Comparison of ENCODE assay signal across 10 cellular contexts in the genomic region with DNA sequence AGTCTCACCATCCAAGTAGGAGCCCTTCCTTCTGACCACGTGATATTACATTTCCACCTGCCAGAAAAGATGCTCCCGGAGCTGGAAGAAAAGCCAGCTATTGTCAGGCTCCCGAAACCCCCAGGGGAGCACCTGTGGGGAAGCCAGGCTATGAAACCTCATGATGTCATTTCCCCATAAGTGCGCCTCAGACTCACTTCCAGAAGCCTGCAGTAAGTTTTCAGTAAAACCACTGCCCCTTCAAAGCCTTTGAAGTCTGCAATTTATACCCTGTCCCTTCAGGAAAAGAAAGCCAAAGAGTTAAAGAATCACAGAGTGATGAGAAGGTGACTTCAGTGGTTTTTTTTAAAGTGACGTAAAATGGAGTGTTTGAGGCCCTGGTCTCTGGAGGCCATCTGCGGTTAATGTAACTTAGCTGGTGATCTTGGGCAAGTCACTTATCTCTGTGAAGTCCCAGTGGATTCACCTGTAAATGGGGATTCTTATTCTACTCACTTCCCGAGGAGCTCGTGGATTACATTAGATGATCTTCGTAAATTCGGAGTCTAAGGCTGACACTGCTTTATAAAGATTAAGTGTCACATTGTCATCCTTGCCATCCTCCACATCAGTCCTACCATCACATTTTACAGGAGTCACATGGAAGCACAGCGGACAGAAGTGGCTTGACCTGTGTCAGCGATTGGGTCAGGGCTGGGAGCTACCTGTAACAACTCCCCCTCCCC. TPM values are rescaled to one million over a fixed set of nuclear protein-coding genes. Genes with fewer than 3 reads are reported as not detected.
DNase-seq lines count a peak whose midpoint lies in the region; ATAC-seq, FAIRE-seq and TF ChIP-seq lines count a peak whose summit lies in the region.
"Had no signal": no experiment of that assay in that cellular context is flagged by ENCODE, and none has a peak within 500 bp of the region (broad histone marks: within the 10 kb centered on the region; RNA-seq: fewer than 3 reads in every experiment).

No MANE protein-coding gene starts in this region.

- TF ChIP-seq POLR2A in H1 (IDR thresholded peaks at IDR 0.05; ENCODE audit: control extremely low read depth in 1 of 2, low read depth in 2 of 2, low read length in 2 of 2): no peak

- peak overlapping the region; percentile 73 for H2BK120ac ChIP-seq in H1 (replicated peaks; ENCODE audit: low read depth, low read length)

- H3K4me1 ChIP-seq in H1 (replicated peaks in 1 of 4; ENCODE audit: control insufficient read depth in 3 of 4, insufficient read depth in 4 of 4, low read length in 3 of 4): peaks cover 0 to 7% (median 3%) of the 10 kb centered on the region in 4 experiments; a peak in 4 of 7 replicates

- H2BK15ac ChIP-seq in H1 (ENCODE audit: low read length): no peak overlapping the region

- no peak overlapping the region for H3K56ac ChIP-seq in H1 (replicated peaks; ENCODE audit: insufficient read length, low read depth, low read length)

- 66% methylated on average over 11 of the region's 12 CpGs; no CpG with 5 or more reads in 1 of the 2 experiments for whole genome bisulfite sequencing in H1 (ENCODE audit: extremely low coverage in 1 of 2, insufficient coverage in 1 of 2, insufficient read length in 1 of 2, insufficient replicate concordance in 2 of 2, low coverage in 1 of 2, low lambda C conversion rate in 2 of 2, missing lambda C conversion rate in 1 of 2), 2 experiments

- peak overlapping the region; percentile 75 to 80; a peak in 3 of 4 replicates for H3K4me2 ChIP-seq in H1 (ENCODE audit: insufficient read depth in 1 of 2, low read depth in 2 of 2, low read length in 2 of 2)

- H3K36me3 Mint-ChIP-seq in T-cell: no peaks in the 10 kb centered on the region

- H3K9me3 Mint-ChIP-seq in T-cell: no peaks in the 10 kb centered on the region
- H3K9me3 Mint-ChIP-seq: activated T-helper 1 cell treated with anti-CD3 and anti-CD28 coated beads, Interleukin-12 subunit alpha, Interleukin-12 subunit beta, Interleukin-2, Interleukin-4 antibody, amounts not matched to agents 30 ng/mL and 10 ng/mL and 1 ng/mL, durations not matched to agents 14 hours and 24 hours and 36 hours had no signal

- H2BK5ac ChIP-seq in H1 (ENCODE audit: low read depth, low read length): peak overlapping the region; percentile 21; the same call in 1 of the 2 replicates

- TF ChIP-seq RAD21 in H1 (IDR thresholded peaks at IDR 0.05 in 1 of 2, conservative IDR thresholded peaks at IDR 0.05 in 1 of 2; ENCODE audit: low read depth in 2 of 2, low read length in 2 of 2): no peak; a peak in 1 of 4 replicates

- H4K91ac ChIP-seq in H1 (replicated peaks; ENCODE audit: insufficient read length, low read length): peak overlapping the region; percentile 58

- TF ChIP-seq EP300 in H1 (IDR thresholded peaks at IDR 0.05; ENCODE audit: borderline replicate concordance in 1 of 2, low read depth in 2 of 2, low read length in 2 of 2): no peak

- peak overlapping the region; percentile 13; the same call in 1 of the 2 replicates for H2BK20ac ChIP-seq in H1 (ENCODE audit: low read length)

- DNase-seq in GM13977 (ENCODE audit: low spot score): peak; percentile 75
- DNase-seq in GM20000 (ENCODE audit: low spot score): peak; percentile 71
- DNase-seq in H1 (ENCODE audit: low read depth in 1 of 2, low spot score in 2 of 2): no peak
- DNase-seq in brain microvascular endothelial cell: no peak
- DNase-seq in NOMO-1 treated with DMSO at 0.1 percent for 48 hours (lab: John Stamatoyannopoulos, UW; ENCODE audit: unreplicated experiment): no peak
- no peak for DNase-seq in T-cell
- no peak for DNase-seq in stimulated activated CD4-positive, alpha-beta T cell treated with anti-CD3 and anti-CD28 coated beads, Interleukin-1b, Interleukin-23, amount 100 ng/mL, for 48 hours

- H3K9ac ChIP-seq in H1 (replicated peaks in 1 of 4; ENCODE audit: extremely low read depth in 1 of 4, low read depth in 3 of 4, low read length in 3 of 4): no peak overlapping the region

- H3K4me3 Mint-ChIP-seq in T-cell: peak overlapping the region in 1 of 3 donors; percentile 37
- H3K4me3 Mint-ChIP-seq: activated T-helper 1 cell treated with anti-CD3 and anti-CD28 coated beads, Interleukin-12 subunit alpha, Interleukin-12 subunit beta, Interleukin-2, Interleukin-4 antibody, amounts not matched to agents 30 ng/mL and 10 ng/mL and 1 ng/mL, durations not matched to agents 14 hours and 24 hours and 36 hours had no signal

- no peak overlapping the region for H4K8ac ChIP-seq in H1 (ENCODE audit: extremely low read depth, insufficient read depth, low read length)

- no peak overlapping the region; the same call in 1 of the 2 replicates for H2AK5ac ChIP-seq in H1 (ENCODE audit: low read depth, low read length)

- peak; percentile 42 for FAIRE-seq in H1 (lab: Jason Lieb, UNC)

- peak overlapping the region; percentile 9; the same call in 1 of the 2 replicates for H3K18ac ChIP-seq in H1 (ENCODE audit: extremely low read depth, low read length)

- TF ChIP-seq CTCF in GM13977 (IDR thresholded peaks at IDR 0.05; ENCODE audit: extremely low read depth, insufficient read depth, missing control alignments): no peak
- TF ChIP-seq CTCF in GM20000 (IDR thresholded peaks at IDR 0.05; ENCODE audit: extremely low read depth, missing control alignments): no peak
- TF ChIP-seq CTCF in H1 (IDR thresholded peaks at IDR 0.05; ENCODE audit: control extremely low read depth in 1 of 3, insufficient read depth in 1 of 3, low read depth in 1 of 3, low read length in 3 of 3): no peak
- TF ChIP-seq CTCF in brain microvascular endothelial cell (IDR thresholded peaks at IDR 0.05; ENCODE audit: low read depth, low read length, missing control alignments): no peak

- no peak overlapping the region for H2AFZ ChIP-seq in H1 (ENCODE audit: low read length)

- H2BK12ac ChIP-seq in H1 (ENCODE audit: low read depth, low read length): peak overlapping the region; percentile 62

- H3K27me3 ChIP-seq in H1 (replicated peaks in 1 of 4; ENCODE audit: control insufficient read depth in 3 of 4, extremely low read depth in 1 of 4, insufficient read depth in 3 of 4, low read length in 3 of 4) (no peaks in the 10 kb centered on the region), brain microvascular endothelial cell (replicated peaks) (peaks cover 23% of the 10 kb centered on the region)
- H3K27me3 ChIP-seq: right atrium auricular region had no signal

- H3K4me3 ChIP-seq in H1 (ENCODE audit: extremely low read depth in 1 of 4, insufficient read depth in 2 of 4, low read depth in 3 of 4, low read length in 4 of 4) (peak overlapping the region in 1 of 4 experiments; percentile 94; a peak in 1 of 8 replicates), brain microvascular endothelial cell (ENCODE audit: low read depth, low read length) (no peak overlapping the region)

- no peaks in the 10 kb centered on the region for H3K9me3 ChIP-seq in H1 (ENCODE audit: insufficient read depth in 2 of 2, low read depth in 1 of 2, low read length in 1 of 2)
- H3K9me3 ChIP-seq: right atrium auricular region had no signal

- POLR2A ChIA-PET in H1 (lab: Charles Lee; ENCODE audit: partially characterized antibody): interaction anchor here (1.2 kb wide), 1 partner anchor 240 kb away, joined by 4 read pairs; no protein-coding TSS in a partner anchor
- POLR2A ChIA-PET in T-cell (lab: Charles Lee): no interaction called here

- H3K79me2 ChIP-seq in H1 (ENCODE audit: control insufficient read depth in 1 of 2, insufficient read depth in 2 of 2, low read length in 2 of 2): peaks cover 20 to 28% of the 10 kb centered on the region in 2 experiments

- in situ Hi-C loops in GM13977 (cut with MboI; ENCODE audit: low pct_unique_long_range_greater_than_20kb, low sequenced_read_pairs, unreplicated experiment): loop anchor here (10.0 kb wide), 1 partner anchor 368 kb away; no protein-coding TSS in a partner anchor
- in situ Hi-C loops in brain microvascular endothelial cell (cut with HindIII; ENCODE audit: low pct_ligation_motif_present, low sequenced_read_pairs): no loop called here

- peaks cover 9% of the 10 kb centered on the region for H3K23me2 ChIP-seq in H1 (ENCODE audit: low read depth, low read length)

- ATAC-seq in HG03139 (IDR thresholded peaks at IDR 0.05; ENCODE audit: unreplicated experiment) (peak; percentile 46), T-cell (replicated peaks in 1 of 4) (no peak)

- H3K4ac ChIP-seq in H1 (replicated peaks; ENCODE audit: insufficient read length, low read depth, low read length): no peak overlapping the region

- CTCF ChIA-PET in H1 (lab: Charles Lee; ENCODE audit: partially characterized antibody): interaction anchor here (0.6 to 2.4 kb wide), 22 partner anchors 9 to 595 kb away, joined by 3 to 13 read pairs (median 3); no protein-coding TSS in a partner anchor
- CTCF ChIA-PET in T-cell (lab: Charles Lee): no interaction called here

- no peaks in the 10 kb centered on the region; the same call in 1 of the 2 replicates for H3K79me1 ChIP-seq in H1 (ENCODE audit: low read depth, low read length)

- no peak overlapping the region for H3K14ac ChIP-seq in H1 (ENCODE audit: insufficient read length)

- H3K27ac ChIP-seq in H1 (ENCODE audit: low read depth, low read length): no peak overlapping the region
- H3K27ac ChIP-seq in brain microvascular endothelial cell: no peak overlapping the region

- H3K27me3 Mint-ChIP-seq in T-cell: peaks cover 42 to 66% of the 10 kb centered on the region in 2 donors

- no peak overlapping the region for H3K27ac Mint-ChIP-seq in T-cell
- H3K27ac Mint-ChIP-seq: activated T-helper 1 cell treated with anti-CD3 and anti-CD28 coated beads, Interleukin-12 subunit alpha, Interleukin-12 subunit beta, Interleukin-2, Interleukin-4 antibody, amounts not matched to agents 30 ng/mL and 10 ng/mL and 1 ng/mL, durations not matched to agents 14 hours and 24 hours and 36 hours had no signal

- peaks cover 17 to 24% (median 20%) of the 10 kb centered on the region in 3 donors for H3K4me1 Mint-ChIP-seq in T-cell

- peaks cover 0 to 9% (median 0%) of the 10 kb centered on the region in 4 experiments; a peak in 1 of 8 replicates for H3K36me3 ChIP-seq in H1 (ENCODE audit: control insufficient read depth in 2 of 4, insufficient read depth in 4 of 4, low read length in 3 of 4)
- no peaks in the 10 kb centered on the region for H3K36me3 ChIP-seq in brain microvascular endothelial cell (replicated peaks)
- H3K36me3 ChIP-seq: right atrium auricular region had no signal

- peaks cover 8 to 12% of the 10 kb centered on the region in 2 experiments for H4K20me1 ChIP-seq in H1 (replicated peaks in 1 of 2; ENCODE audit: control insufficient read depth in 1 of 2, insufficient read depth in 2 of 2, low read length in 2 of 2)

- no peak overlapping the region for H3K23ac ChIP-seq in H1 (ENCODE audit: insufficient read length)

- H4K5ac ChIP-seq in H1 (ENCODE audit: insufficient read length, low read depth, low read length): no peak overlapping the region

RNA-seq across cellular contexts. Expression of gene SEMA6A, which starts 2.6 kb away (rescaled TPM):
- 260 and 277 TPM in 2 replicates for total RNA-seq in H1 (2021; fragmentation: NEBNext Ultra II Directional; extraction: Animal tissue kit (Norgen Biotek cat#: 25700))
- polyA plus RNA-seq in H1 (2011; rRNA removed): 78.3 and 122 TPM in 2 replicates
- 94.2 TPM for polyA plus RNA-seq in H1 (2011; cell fraction: cytosol; rRNA removed)
- 201 TPM for polyA plus RNA-seq in H1 (2011; cell fraction: nucleus; rRNA removed)
- 134 to 170 TPM (median 158 TPM) in 4 replicates for polyA plus RNA-seq in H1 (2012, experiment 1 of 2)
- 17.8 TPM for polyA plus RNA-seq in H1 (2012, experiment 2 of 2)
- 452 TPM for polyA plus RNA-seq in H1 (2013, experiment 1 of 2)
- 483 TPM for polyA plus RNA-seq in H1 (2013, experiment 2 of 2)
- 166 and 205 TPM in 2 replicates for polyA minus RNA-seq in H1 (2011; rRNA and poly(A)+ RNA removed)
- polyA minus RNA-seq in H1 (2011; cell fraction: cytosol; rRNA and poly(A)+ RNA removed): 219 TPM
- 424 TPM for polyA minus RNA-seq in H1 (2011; cell fraction: nucleus; rRNA and poly(A)+ RNA removed)
- under 1 TPM in 3 of 5 donors, not detected in 2; 0.79 to 0.88 (median 0.79) TPM for total RNA-seq in T-cell

Comparison
In these comparisons a context has a peak if more than half of its experiments do, and no peak if none do; other contexts are left out.
1. DNase-seq: peak in GM13977 (single experiment) and GM20000 (single experiment); none in H1 (0 of 2), brain microvascular endothelial cell (single experiment), NOMO-1 treated with DMSO at 0.1 percent for 48 hours (single experiment), T-cell (0 of 34) and stimulated activated CD4-positive, alpha-beta T cell treated with anti-CD3 and anti-CD28 coated beads, Interleukin-1b, Interleukin-23, amount 100 ng/mL, for 48 hours (single experiment).
2. RNA of gene SEMA6A, which starts 2.6 kb away (total RNA-seq): 260 to 277 TPM in H1; 0.79 to 0.88 TPM in T-cell; every median in the first group is over 100 times any median in the second.